ENCODE assay signal across 1 cellular context in genomic region chr9:133347985-133348762, GRCh38.
TF ChIP-seq lines count a peak whose summit lies in the region.

Gene MED22 (minus strand): TSS chr9:133348131. CDS start chr9:133346662, 1,469 bp downstream.
Gene RPL7A (plus strand): TSS chr9:133348218. CDS start chr9:133348244, 26 bp downstream.

TF ChIP-seq in HepG2, 621 proteins besides CTCF, POLR2A, EP300 and RAD21 (continued from another document and continues in another):
- TF ChIP-seq SAP130 (CRISPR knock-in tag; IDR thresholded peaks at IDR 0.05; ENCODE audit: low read depth) (peak; percentile 83), ZNF607 (CRISPR knock-in tag; IDR thresholded peaks at IDR 0.05; ENCODE audit: borderline replicate concordance) (no peak; the same call in 1 of the 2 replicates), ATM (IDR thresholded peaks at IDR 0.05; ENCODE audit: borderline replicate concordance) (no peak), DR1 (CRISPR knock-in tag; IDR thresholded peaks at IDR 0.05) (peak; percentile 99), ZNF567 (CRISPR knock-in tag; IDR thresholded peaks at IDR 0.05; ENCODE audit: borderline replicate concordance) (no peak; the same call in 1 of the 2 replicates), ZNF33A (CRISPR knock-in tag; IDR thresholded peaks at IDR 0.05; ENCODE audit: borderline replicate concordance) (no peak), ZNF83 (CRISPR knock-in tag; IDR thresholded peaks at IDR 0.05; ENCODE audit: borderline replicate concordance) (no peak), MED8 (CRISPR knock-in tag; IDR thresholded peaks at IDR 0.05; ENCODE audit: insufficient replicate concordance) (peak; percentile 89), HNF4A (CRISPR knock-in tag; IDR thresholded peaks at IDR 0.05) (no peak), ZNF234 (CRISPR knock-in tag; conservative IDR thresholded peaks at IDR 0.05) (peak; percentile 59; the same call in 1 of the 2 replicates), ZNF382 (CRISPR knock-in tag; IDR thresholded peaks at IDR 0.05; ENCODE audit: borderline replicate concordance) (no peak), ZSCAN31 (CRISPR knock-in tag; IDR thresholded peaks at IDR 0.05; ENCODE audit: low read depth) (peak; percentile 89), ZBTB7B (CRISPR knock-in tag; IDR thresholded peaks at IDR 0.05) (no peak), TBP (CRISPR knock-in tag; IDR thresholded peaks at IDR 0.05) (no peak), ZNF713 (CRISPR knock-in tag; IDR thresholded peaks at IDR 0.05) (no peak), TBX3 (IDR thresholded peaks at IDR 0.05; ENCODE audit: borderline replicate concordance) (no peak), ZNF34 (CRISPR knock-in tag; IDR thresholded peaks at IDR 0.05; ENCODE audit: borderline replicate concordance) (no peak), KDM1A (CRISPR knock-in tag; IDR thresholded peaks at IDR 0.05) (no peak), ETS1 (CRISPR knock-in tag; IDR thresholded peaks at IDR 0.05) (peak; percentile 33; the same call in 1 of the 2 replicates), E2F1 (CRISPR knock-in tag; IDR thresholded peaks at IDR 0.05) (no peak; the same call in 1 of the 2 replicates), GTF3A (CRISPR knock-in tag; conservative IDR thresholded peaks at IDR 0.05) (no peak), CCDC6 (CRISPR knock-in tag; IDR thresholded peaks at IDR 0.05) (peak; percentile 69; the same call in 1 of the 2 replicates), ZNF552 (CRISPR knock-in tag; IDR thresholded peaks at IDR 0.05; ENCODE audit: borderline replicate concordance) (no peak), NCOA1 (CRISPR knock-in tag; IDR thresholded peaks at IDR 0.05) (no peak), ZNF569 (CRISPR knock-in tag; IDR thresholded peaks at IDR 0.05; ENCODE audit: borderline replicate concordance) (0 out of 2 replicates have a peak, but pooled peaks have one; percentile 35), ZSCAN22 (CRISPR knock-in tag; IDR thresholded peaks at IDR 0.05) (no peak), TCF7L2 (IDR thresholded peaks at IDR 0.05; ENCODE audit: low read depth, low read length) (no peak), ARNT (IDR thresholded peaks at IDR 0.05) (no peak), ZBTB8A (CRISPR knock-in tag; IDR thresholded peaks at IDR 0.05; ENCODE audit: borderline replicate concordance, low read depth) (no peak), RORA (CRISPR knock-in tag; IDR thresholded peaks at IDR 0.05) (no peak), FOXC1 (CRISPR knock-in tag; IDR thresholded peaks at IDR 0.05; ENCODE audit: borderline replicate concordance) (no peak; the same call in 1 of the 2 replicates), PHF8 (CRISPR knock-in tag; IDR thresholded peaks at IDR 0.05) (peak; percentile 71), ZFYVE20 (CRISPR knock-in tag; IDR thresholded peaks at IDR 0.05; ENCODE audit: borderline replicate concordance, low read depth) (no peak), TFE3 (CRISPR knock-in tag; IDR thresholded peaks at IDR 0.05) (0 out of 2 replicates have a peak, but pooled peaks have one; percentile 33), KLF12 (CRISPR knock-in tag; IDR thresholded peaks at IDR 0.05; ENCODE audit: borderline replicate concordance) (no peak), TCF12 (IDR thresholded peaks at IDR 0.05) (no peak), TCF12 (CRISPR knock-in tag; IDR thresholded peaks at IDR 0.05) (0 out of 2 replicates have a peak, but pooled peaks have one; percentile 58), ZNF563 (CRISPR knock-in tag; IDR thresholded peaks at IDR 0.05) (0 out of 2 replicates have a peak, but pooled peaks have one; percentile 25), ZSCAN25 (CRISPR knock-in tag; IDR thresholded peaks at IDR 0.05) (no peak; the same call in none of the 2 replicates), ZNF777 (CRISPR knock-in tag; IDR thresholded peaks at IDR 0.05) (peak; percentile 67; the same call in 1 of the 2 replicates), NBN (conservative IDR thresholded peaks at IDR 0.05) (no peak), SALL2 (CRISPR knock-in tag; IDR thresholded peaks at IDR 0.05) (peak; percentile 78; the same call in 1 of the 2 replicates), CREBL2 (CRISPR knock-in tag; IDR thresholded peaks at IDR 0.05; ENCODE audit: borderline replicate concordance) (no peak)
- TF ChIP-seq, protein P1, sequence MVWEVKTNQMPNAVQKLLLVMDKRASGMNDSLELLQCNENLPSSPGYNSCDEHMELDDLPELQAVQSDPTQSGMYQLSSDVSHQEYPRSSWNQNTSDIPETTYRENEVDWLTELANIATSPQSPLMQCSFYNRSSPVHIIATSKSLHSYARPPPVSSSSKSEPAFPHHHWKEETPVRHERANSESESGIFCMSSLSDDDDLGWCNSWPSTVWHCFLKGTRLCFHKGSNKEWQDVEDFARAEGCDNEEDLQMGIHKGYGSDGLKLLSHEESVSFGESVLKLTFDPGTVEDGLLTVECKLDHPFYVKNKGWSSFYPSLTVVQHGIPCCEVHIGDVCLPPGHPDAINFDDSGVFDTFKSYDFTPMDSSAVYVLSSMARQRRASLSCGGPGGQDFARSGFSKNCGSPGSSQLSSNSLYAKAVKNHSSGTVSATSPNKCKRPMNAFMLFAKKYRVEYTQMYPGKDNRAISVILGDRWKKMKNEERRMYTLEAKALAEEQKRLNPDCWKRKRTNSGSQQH (CRISPR knock-in tag; IDR thresholded peaks at IDR 0.05; ENCODE audit: low read depth), result peak; percentile 67; the same call in 1 of the 2 replicates
- TF ChIP-seq, protein P2, sequence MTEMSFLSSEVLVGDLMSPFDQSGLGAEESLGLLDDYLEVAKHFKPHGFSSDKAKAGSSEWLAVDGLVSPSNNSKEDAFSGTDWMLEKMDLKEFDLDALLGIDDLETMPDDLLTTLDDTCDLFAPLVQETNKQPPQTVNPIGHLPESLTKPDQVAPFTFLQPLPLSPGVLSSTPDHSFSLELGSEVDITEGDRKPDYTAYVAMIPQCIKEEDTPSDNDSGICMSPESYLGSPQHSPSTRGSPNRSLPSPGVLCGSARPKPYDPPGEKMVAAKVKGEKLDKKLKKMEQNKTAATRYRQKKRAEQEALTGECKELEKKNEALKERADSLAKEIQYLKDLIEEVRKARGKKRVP (CRISPR knock-in tag; IDR thresholded peaks at IDR 0.05), result peak in 1 of 2 experiments; percentile 56; a peak in 1 of 4 replicates
- TF ChIP-seq, protein P3, sequence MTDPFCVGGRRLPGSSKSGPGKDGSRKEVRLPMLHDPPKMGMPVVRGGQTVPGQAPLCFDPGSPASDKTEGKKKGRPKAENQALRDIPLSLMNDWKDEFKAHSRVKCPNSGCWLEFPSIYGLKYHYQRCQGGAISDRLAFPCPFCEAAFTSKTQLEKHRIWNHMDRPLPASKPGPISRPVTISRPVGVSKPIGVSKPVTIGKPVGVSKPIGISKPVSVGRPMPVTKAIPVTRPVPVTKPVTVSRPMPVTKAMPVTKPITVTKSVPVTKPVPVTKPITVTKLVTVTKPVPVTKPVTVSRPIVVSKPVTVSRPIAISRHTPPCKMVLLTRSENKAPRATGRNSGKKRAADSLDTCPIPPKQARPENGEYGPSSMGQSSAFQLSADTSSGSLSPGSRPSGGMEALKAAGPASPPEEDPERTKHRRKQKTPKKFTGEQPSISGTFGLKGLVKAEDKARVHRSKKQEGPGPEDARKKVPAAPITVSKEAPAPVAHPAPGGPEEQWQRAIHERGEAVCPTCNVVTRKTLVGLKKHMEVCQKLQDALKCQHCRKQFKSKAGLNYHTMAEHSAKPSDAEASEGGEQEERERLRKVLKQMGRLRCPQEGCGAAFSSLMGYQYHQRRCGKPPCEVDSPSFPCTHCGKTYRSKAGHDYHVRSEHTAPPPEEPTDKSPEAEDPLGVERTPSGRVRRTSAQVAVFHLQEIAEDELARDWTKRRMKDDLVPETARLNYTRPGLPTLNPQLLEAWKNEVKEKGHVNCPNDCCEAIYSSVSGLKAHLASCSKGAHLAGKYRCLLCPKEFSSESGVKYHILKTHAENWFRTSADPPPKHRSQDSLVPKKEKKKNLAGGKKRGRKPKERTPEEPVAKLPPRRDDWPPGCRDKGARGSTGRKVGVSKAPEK (CRISPR knock-in tag; IDR thresholded peaks at IDR 0.05; ENCODE audit: borderline replicate concordance), result no peak; the same call in 1 of the 2 replicates
- TF ChIP-seq, protein P4, sequence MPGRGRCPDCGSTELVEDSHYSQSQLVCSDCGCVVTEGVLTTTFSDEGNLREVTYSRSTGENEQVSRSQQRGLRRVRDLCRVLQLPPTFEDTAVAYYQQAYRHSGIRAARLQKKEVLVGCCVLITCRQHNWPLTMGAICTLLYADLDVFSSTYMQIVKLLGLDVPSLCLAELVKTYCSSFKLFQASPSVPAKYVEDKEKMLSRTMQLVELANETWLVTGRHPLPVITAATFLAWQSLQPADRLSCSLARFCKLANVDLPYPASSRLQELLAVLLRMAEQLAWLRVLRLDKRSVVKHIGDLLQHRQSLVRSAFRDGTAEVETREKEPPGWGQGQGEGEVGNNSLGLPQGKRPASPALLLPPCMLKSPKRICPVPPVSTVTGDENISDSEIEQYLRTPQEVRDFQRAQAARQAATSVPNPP (CRISPR knock-in tag; IDR thresholded peaks at IDR 0.05), result no peak
- TF ChIP-seq, protein P5, sequence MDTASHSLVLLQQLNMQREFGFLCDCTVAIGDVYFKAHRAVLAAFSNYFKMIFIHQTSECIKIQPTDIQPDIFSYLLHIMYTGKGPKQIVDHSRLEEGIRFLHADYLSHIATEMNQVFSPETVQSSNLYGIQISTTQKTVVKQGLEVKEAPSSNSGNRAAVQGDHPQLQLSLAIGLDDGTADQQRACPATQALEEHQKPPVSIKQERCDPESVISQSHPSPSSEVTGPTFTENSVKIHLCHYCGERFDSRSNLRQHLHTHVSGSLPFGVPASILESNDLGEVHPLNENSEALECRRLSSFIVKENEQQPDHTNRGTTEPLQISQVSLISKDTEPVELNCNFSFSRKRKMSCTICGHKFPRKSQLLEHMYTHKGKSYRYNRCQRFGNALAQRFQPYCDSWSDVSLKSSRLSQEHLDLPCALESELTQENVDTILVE (CRISPR knock-in tag; IDR thresholded peaks at IDR 0.05), result peak; percentile 64; the same call in 1 of the 2 replicates
- TF ChIP-seq, protein P6, sequence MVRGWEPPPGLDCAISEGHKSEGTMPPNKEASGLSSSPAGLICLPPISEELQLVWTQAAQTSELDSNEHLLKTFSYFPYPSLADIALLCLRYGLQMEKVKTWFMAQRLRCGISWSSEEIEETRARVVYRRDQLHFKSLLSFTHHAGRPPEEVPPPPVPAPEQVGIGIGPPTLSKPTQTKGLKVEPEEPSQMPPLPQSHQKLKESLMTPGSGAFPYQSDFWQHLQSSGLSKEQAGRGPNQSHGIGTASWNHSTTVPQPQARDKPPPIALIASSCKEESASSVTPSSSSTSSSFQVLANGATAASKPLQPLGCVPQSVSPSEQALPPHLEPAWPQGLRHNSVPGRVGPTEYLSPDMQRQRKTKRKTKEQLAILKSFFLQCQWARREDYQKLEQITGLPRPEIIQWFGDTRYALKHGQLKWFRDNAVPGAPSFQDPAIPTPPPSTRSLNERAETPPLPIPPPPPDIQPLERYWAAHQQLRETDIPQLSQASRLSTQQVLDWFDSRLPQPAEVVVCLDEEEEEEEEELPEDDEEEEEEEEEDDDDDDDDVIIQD (CRISPR knock-in tag; IDR thresholded peaks at IDR 0.05; ENCODE audit: low read depth), result no peak
- TF ChIP-seq, protein P7, sequence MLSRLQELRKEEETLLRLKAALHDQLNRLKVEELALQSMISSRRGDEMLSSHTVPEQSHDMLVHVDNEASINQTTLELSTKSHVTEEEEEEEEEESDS (CRISPR knock-in tag; IDR thresholded peaks at IDR 0.05; ENCODE audit: borderline replicate concordance), result no peak
- TF ChIP-seq, protein P8, sequence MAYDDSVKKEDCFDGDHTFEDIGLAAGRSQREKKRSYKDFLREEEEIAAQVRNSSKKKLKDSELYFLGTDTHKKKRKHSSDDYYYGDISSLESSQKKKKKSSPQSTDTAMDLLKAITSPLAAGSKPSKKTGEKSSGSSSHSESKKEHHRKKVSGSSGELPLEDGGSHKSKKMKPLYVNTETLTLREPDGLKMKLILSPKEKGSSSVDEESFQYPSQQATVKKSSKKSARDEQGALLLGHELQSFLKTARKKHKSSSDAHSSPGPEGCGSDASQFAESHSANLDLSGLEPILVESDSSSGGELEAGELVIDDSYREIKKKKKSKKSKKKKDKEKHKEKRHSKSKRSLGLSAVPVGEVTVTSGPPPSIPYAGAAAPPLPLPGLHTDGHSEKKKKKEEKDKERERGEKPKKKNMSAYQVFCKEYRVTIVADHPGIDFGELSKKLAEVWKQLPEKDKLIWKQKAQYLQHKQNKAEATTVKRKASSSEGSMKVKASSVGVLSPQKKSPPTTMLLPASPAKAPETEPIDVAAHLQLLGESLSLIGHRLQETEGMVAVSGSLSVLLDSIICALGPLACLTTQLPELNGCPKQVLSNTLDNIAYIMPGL (CRISPR knock-in tag; IDR thresholded peaks at IDR 0.05; ENCODE audit: borderline replicate concordance in 1 of 2, low read depth in 1 of 2), result peak; percentile 82 to 87; a peak in 3 of 4 replicates
